ENCODE assay signal across 14 cellular contexts in the genomic region with DNA sequence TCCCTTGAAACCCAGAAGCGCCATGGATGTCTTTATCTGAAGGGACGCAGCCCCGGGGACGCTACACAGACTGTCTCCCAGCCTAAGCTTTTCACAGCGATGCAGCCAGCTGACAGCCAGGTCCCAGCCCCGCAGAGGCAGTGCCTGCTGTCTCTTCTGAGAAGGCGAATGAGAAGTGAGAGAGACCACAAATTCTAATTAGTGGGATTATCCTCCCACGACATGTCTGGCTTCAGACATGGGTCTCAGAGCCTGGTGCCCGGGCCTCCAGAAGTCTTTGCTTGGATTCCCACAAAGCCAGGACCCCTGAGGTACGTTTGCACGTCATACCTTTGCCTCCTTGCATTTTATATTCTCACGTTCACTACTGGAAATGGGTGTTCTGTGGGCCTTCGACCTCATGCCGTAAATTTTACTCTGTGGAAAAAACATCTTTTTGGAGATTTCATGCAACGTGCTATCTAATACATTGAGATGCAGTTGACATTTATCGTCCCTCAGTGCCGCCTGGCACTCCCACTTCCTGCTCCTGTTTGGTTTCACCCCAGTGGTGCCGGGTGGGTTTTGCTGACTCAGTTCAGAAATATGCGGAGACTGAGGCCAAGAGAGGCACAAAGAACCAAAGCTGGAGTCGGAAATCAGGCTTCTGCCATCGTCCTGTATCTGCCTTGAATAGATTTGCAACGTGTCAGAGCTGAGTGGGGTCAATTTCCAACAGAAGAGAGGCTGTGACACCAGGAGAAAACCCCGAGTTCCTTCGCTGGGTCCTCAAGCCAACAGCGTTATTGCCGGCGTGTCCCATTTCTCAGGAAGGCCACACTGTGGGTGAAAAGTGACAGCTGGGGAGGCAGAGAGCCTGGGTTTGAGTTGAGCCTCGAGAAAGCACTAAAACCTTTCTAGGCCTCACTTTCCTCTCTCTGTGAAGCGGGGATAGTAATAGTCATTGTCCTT.
A peak's percentile ranks its signal among the peaks of the same experiment; 100 is the strongest.
DNase-seq lines count a peak whose midpoint lies in the region; ATAC-seq and TF ChIP-seq lines count a peak whose summit lies in the region.
"Had no signal": no experiment of that assay in that cellular context is flagged by ENCODE, and none has a peak within 500 bp of the region (broad histone marks: within the 10 kb centered on the region; RNA-seq: fewer than 3 reads in every experiment).

No MANE protein-coding gene starts in this region.

- H3K27me3 Mint-ChIP-seq in H9 (ENCODE audit: low read depth) (peaks cover 10% of the 10 kb centered on the region), Caco-2 (ENCODE audit: insufficient read depth, unreplicated experiment) (no peaks in the 10 kb centered on the region)
- peaks cover 5% of the 10 kb centered on the region for H3K27me3 Mint-ChIP-seq in activated T-cell treated with anti-CD3 and anti-CD28 coated beads, Interleukin-2, amount 50 U/mL, for 72 hours (ENCODE audit: low read depth)
- H3K27me3 Mint-ChIP-seq: activated naive CD4-positive, alpha-beta T cell treated with anti-CD3 and anti-CD28 coated beads, Interleukin-2, amount 50 U/mL, for 24 hours had no signal

- peaks cover 14 to 17% of the 10 kb centered on the region in 2 experiments for H3K4me1 Mint-ChIP-seq in H9
- peaks cover 7% of the 10 kb centered on the region for H3K4me1 Mint-ChIP-seq in Caco-2 (ENCODE audit: low read depth, unreplicated experiment)
- no peaks in the 10 kb centered on the region for H3K4me1 Mint-ChIP-seq in activated T-cell treated with anti-CD3 and anti-CD28 coated beads, Interleukin-2, amount 50 U/mL, for 72 hours (ENCODE audit: low read depth)
- H3K4me1 Mint-ChIP-seq: activated naive CD4-positive, alpha-beta T cell treated with anti-CD3 and anti-CD28 coated beads, Interleukin-2, amount 50 U/mL, for 24 hours had no signal

- DNase-seq in H9 = peak; percentile 33
- DNase-seq in SK-N-SH = no peak
- peak; percentile 53 for DNase-seq in fibroblast of villous mesenchyme (ENCODE audit: low read depth)
- peak; percentile 50 for DNase-seq in retinal pigment epithelial cell (ENCODE audit: low read depth)
- DNase-seq in stimulated activated CD4-positive, alpha-beta T cell treated with anti-CD3 and anti-CD28 coated beads, Interleukin-2, amount 100 ng/mL, for 24 hours = no peak
- DNase-seq in Caco-2 = no peak
- DNase-seq in activated T-cell treated with anti-CD3 and anti-CD28 coated beads, Interleukin-2, amount 50 U/mL, for 72 hours = no peak
- DNase-seq: activated CD4-positive, alpha-beta T cell treated with anti-CD3 and anti-CD28 coated beads for 48 hours; DMS53; NCI-H345; SHP77; testis had no signal

- H2BK20ac ChIP-seq in H9 (ENCODE audit: low read depth, low read length, poor library complexity, severe bottlenecking) = no peak overlapping the region

- H3K4ac ChIP-seq in H9 (ENCODE audit: low read depth, low read length) = no peak overlapping the region

- no peak for TF ChIP-seq EP300 in SK-N-SH (IDR thresholded peaks at IDR 0.05; ENCODE audit: borderline replicate concordance in 1 of 2, low read depth in 1 of 2, low read length in 1 of 2)

- TF ChIP-seq CTCF in H9 (conservative IDR thresholded peaks at IDR 0.05) = no peak
- no peak for TF ChIP-seq CTCF in SK-N-SH (IDR thresholded peaks at IDR 0.05)
- TF ChIP-seq CTCF in fibroblast of villous mesenchyme (IDR thresholded peaks at IDR 0.05; ENCODE audit: insufficient read depth, low read depth, low read length) = no peak
- no peak for TF ChIP-seq CTCF in retinal pigment epithelial cell (conservative IDR thresholded peaks at IDR 0.05; ENCODE audit: low read depth, low read length)
- no peak for TF ChIP-seq CTCF in Caco-2 (IDR thresholded peaks at IDR 0.05; ENCODE audit: insufficient read depth in 1 of 2, low read depth in 1 of 2, low read length in 1 of 2, severe bottlenecking in 1 of 2, unreplicated experiment in 1 of 2)

- H3K79me2 ChIP-seq in H9 (ENCODE audit: insufficient read depth, low read length) = no peaks in the 10 kb centered on the region
- H3K79me2 ChIP-seq in SK-N-SH (ENCODE audit: insufficient read depth) = no peaks in the 10 kb centered on the region

- H3K18ac ChIP-seq in H9 (ENCODE audit: insufficient read length, low read depth, low read length) = no peak overlapping the region

- no peaks in the 10 kb centered on the region for H3K79me1 ChIP-seq in H9 (ENCODE audit: insufficient read depth, low read depth, low read length, poor library complexity, severe bottlenecking)

- H2BK15ac ChIP-seq in H9 (ENCODE audit: low read depth, low read length) = no peak overlapping the region

- H3K9me3 Mint-ChIP-seq in H9 (peaks cover 0 to 8% of the 10 kb centered on the region in 2 experiments; a peak in 3 of 5 replicates), Caco-2 (ENCODE audit: unreplicated experiment) (peaks cover 19% of the 10 kb centered on the region)
- peaks cover 0 to 2% of the 10 kb centered on the region in 2 donors for H3K9me3 Mint-ChIP-seq in activated T-cell treated with anti-CD3 and anti-CD28 coated beads, Interleukin-2, amount 50 U/mL, for 72 hours
- H3K9me3 Mint-ChIP-seq: activated naive CD4-positive, alpha-beta T cell treated with anti-CD3 and anti-CD28 coated beads, Interleukin-2, amount 50 U/mL, for 24 hours had no signal

- no peaks in the 10 kb centered on the region for H3K4me1 ChIP-seq in H9 (ENCODE audit: insufficient read depth, low read length)
- peaks cover 0 to 14% of the 10 kb centered on the region in 2 experiments; a peak in 1 of 4 replicates for H3K4me1 ChIP-seq in SK-N-SH (ENCODE audit: control insufficient read depth in 1 of 2, insufficient read depth in 2 of 2, low read depth in 1 of 2, low read length in 1 of 2)
- H3K4me1 ChIP-seq in Caco-2 = no peaks in the 10 kb centered on the region
- H3K4me1 ChIP-seq: testis had no signal

- POLR2A ChIA-PET in SK-N-SH (lab: Yijun Ruan, JAX) = no interaction called here
- POLR2A ChIA-PET in Caco-2 (lab: Charles Lee) = no interaction called here

- H3K9me3 ChIP-seq in H9 (ENCODE audit: control insufficient read depth, low read depth, low read length) (no peaks in the 10 kb centered on the region), SK-N-SH (no peaks in the 10 kb centered on the region), Caco-2 (no peaks in the 10 kb centered on the region)
- H3K9me3 ChIP-seq: testis had no signal

- H3K36me3 Mint-ChIP-seq in H9 (ENCODE audit: insufficient read depth in 1 of 3, low read depth in 3 of 3) = peaks cover 0 to 9% (median 0%) of the 10 kb centered on the region in 3 experiments; a peak in 2 of 7 replicates
- no peaks in the 10 kb centered on the region for H3K36me3 Mint-ChIP-seq in Caco-2 (ENCODE audit: insufficient read depth, unreplicated experiment)
- H3K36me3 Mint-ChIP-seq in activated T-cell treated with anti-CD3 and anti-CD28 coated beads, Interleukin-2, amount 50 U/mL, for 72 hours (ENCODE audit: insufficient read depth in 2 of 2) = no peaks in the 10 kb centered on the region
- H3K36me3 Mint-ChIP-seq: activated naive CD4-positive, alpha-beta T cell treated with anti-CD3 and anti-CD28 coated beads, Interleukin-2, amount 50 U/mL, for 24 hours had no signal

- no peaks in the 10 kb centered on the region for H3F3A ChIP-seq in SK-N-SH (replicated peaks; ENCODE audit: insufficient read depth)

- H3K27me3 ChIP-seq in H9 (ENCODE audit: insufficient read depth, low read length) = no peaks in the 10 kb centered on the region
- H3K27me3 ChIP-seq in SK-N-SH (ENCODE audit: insufficient read depth) = peaks cover 5% of the 10 kb centered on the region; the same call in 1 of the 2 replicates
- no peaks in the 10 kb centered on the region for H3K27me3 ChIP-seq in Caco-2 (replicated peaks; ENCODE audit: control insufficient read depth, insufficient read depth, low read length)
- H3K27me3 ChIP-seq: testis had no signal

- H3K4me3 ChIP-seq in SK-N-SH (ENCODE audit: low read depth in 2 of 2, low read length in 1 of 2) (no peak overlapping the region), fibroblast of villous mesenchyme (ENCODE audit: low read depth, low read length) (no peak overlapping the region), retinal pigment epithelial cell (ENCODE audit: low read length) (no peak overlapping the region), Caco-2 (ENCODE audit: low read depth, low read length) (no peak overlapping the region)
- H3K4me3 ChIP-seq: testis had no signal

- BruUV-seq in Caco-2 (replicated peaks; lab: Mats Ljungman, UMichigan) = no TSS peak

- H4K91ac ChIP-seq in H9 (ENCODE audit: insufficient read length, low read depth, low read length) = no peak overlapping the region

- H3K9me2 ChIP-seq in SK-N-SH = no peaks in the 10 kb centered on the region

- H4K8ac ChIP-seq in H9 (replicated peaks; ENCODE audit: insufficient read length, low read depth, low read length) = no peak overlapping the region

- H3K27ac ChIP-seq in H9 (ENCODE audit: insufficient read length, low read depth, low read length) = no peak overlapping the region
- H3K27ac ChIP-seq in SK-N-SH (ENCODE audit: low read depth in 2 of 2, low read length in 1 of 2) = no peak overlapping the region
- H3K27ac ChIP-seq: testis had no signal

- H2BK12ac ChIP-seq in H9 (ENCODE audit: insufficient read length, low read depth, low read length) = no peak overlapping the region

- H3K4me2 ChIP-seq in H9 (ENCODE audit: insufficient read depth, insufficient read length, low read length) (no peak overlapping the region), SK-N-SH (peak overlapping the region; percentile 59)

- intact Hi-C loops in Caco-2 (cut with micrococcal nuclease; ENCODE audit: unreplicated experiment) = no loop called here

- CTCF ChIA-PET in SK-N-SH (lab: Yijun Ruan, JAX) = interaction anchor here (1.1 kb wide), 1 partner anchor 234 kb away, joined by 3 read pairs; no protein-coding TSS in a partner anchor
- CTCF ChIA-PET in Caco-2 (lab: Charles Lee) = interaction anchor here (0.6 kb wide), 1 partner anchor 534 kb away, joined by 3 read pairs; no protein-coding TSS in a partner anchor

- no peak for ATAC-seq in HG02642 (IDR thresholded peaks at IDR 0.05; ENCODE audit: poor library complexity, unreplicated experiment)
- no peak for ATAC-seq in activated T-cell treated with anti-CD3 and anti-CD28 coated beads, Interleukin-2, amount 50 U/mL, for 72 hours (replicated peaks in 1 of 2)

- H3K36me3 ChIP-seq in SK-N-SH (replicated peaks in 1 of 2; ENCODE audit: control insufficient read depth in 1 of 2, insufficient read depth in 2 of 2, low read length in 1 of 2) (no peaks in the 10 kb centered on the region), Caco-2 (ENCODE audit: control insufficient read depth, insufficient read depth, low read length) (no peaks in the 10 kb centered on the region)

- H3K56ac ChIP-seq in H9 (ENCODE audit: insufficient read length, low read depth, low read length) = no peak overlapping the region

- H3K14ac ChIP-seq in H9 (ENCODE audit: insufficient read depth, low read length) = no peak overlapping the region; the same call in 1 of the 2 replicates

- H2AFZ ChIP-seq in H9 (ENCODE audit: low read length) (no peak overlapping the region), SK-N-SH (ENCODE audit: low read depth) (peak overlapping the region; percentile 35; the same call in 1 of the 2 replicates)

- no peak overlapping the region for H4K5ac ChIP-seq in H9 (ENCODE audit: insufficient read length, low read depth, low read length)

- H3K9ac ChIP-seq in H9 (ENCODE audit: extremely low read depth, insufficient read length, low read length) (no peak overlapping the region), SK-N-SH (no peak overlapping the region)

- peaks cover 2% of the 10 kb centered on the region for H4K20me1 ChIP-seq in H9 (ENCODE audit: control insufficient read depth, insufficient read depth, insufficient read length)
- no peaks in the 10 kb centered on the region for H4K20me1 ChIP-seq in SK-N-SH (ENCODE audit: insufficient read depth)

- no peaks in the 10 kb centered on the region for H3K23me2 ChIP-seq in H9 (ENCODE audit: insufficient read length, low read depth, low read length, poor library complexity, severe bottlenecking)

- no CpG with 5 or more reads among the region's 29 CpGs for WGBS in H9 (ENCODE audit: extremely low coverage, insufficient read length, low lambda C conversion rate)
- 24% methylated on average over 28 of the region's 29 CpGs for WGBS in SK-N-SH (ENCODE audit: low lambda C conversion rate)

- H2AK5ac ChIP-seq in H9 (ENCODE audit: insufficient read length, low read length) = no peak overlapping the region

- TF ChIP-seq RAD21 in SK-N-SH (IDR thresholded peaks at IDR 0.05; ENCODE audit: low read length) = no peak

- H3K4me3 Mint-ChIP-seq in H9 (no peak overlapping the region), Caco-2 (ENCODE audit: unreplicated experiment) (no peak overlapping the region)
- no peak overlapping the region for H3K4me3 Mint-ChIP-seq in activated T-cell treated with anti-CD3 and anti-CD28 coated beads, Interleukin-2, amount 50 U/mL, for 72 hours
- H3K4me3 Mint-ChIP-seq: activated naive CD4-positive, alpha-beta T cell treated with anti-CD3 and anti-CD28 coated beads, Interleukin-2, amount 50 U/mL, for 24 hours had no signal

- H3T11ph ChIP-seq in H9 (ENCODE audit: low read length) = no peak overlapping the region

- H2BK120ac ChIP-seq in H9 (ENCODE audit: low read depth, low read length, poor library complexity, severe bottlenecking) = no peak overlapping the region

- H3K27ac Mint-ChIP-seq in H9 (no peak overlapping the region; a peak in 1 of 7 replicates), Caco-2 (ENCODE audit: unreplicated experiment) (no peak overlapping the region)
- H3K27ac Mint-ChIP-seq in activated T-cell treated with anti-CD3 and anti-CD28 coated beads, Interleukin-2, amount 50 U/mL, for 72 hours = no peak overlapping the region
- H3K27ac Mint-ChIP-seq: activated naive CD4-positive, alpha-beta T cell treated with anti-CD3 and anti-CD28 coated beads, Interleukin-2, amount 50 U/mL, for 24 hours had no signal

- no peak overlapping the region for H2BK5ac ChIP-seq in H9 (ENCODE audit: insufficient read length, low read length)

- no peak overlapping the region for H3K23ac ChIP-seq in H9 (ENCODE audit: insufficient read length, low read depth, low read length)

Comparison
In these comparisons a context has a peak if more than half of its experiments do, and no peak if none do; other contexts are left out.
1. DNase-seq: peak in H9 (single experiment), fibroblast of villous mesenchyme (single experiment) and retinal pigment epithelial cell (single experiment); none in SK-N-SH (single experiment), stimulated activated CD4-positive, alpha-beta T cell treated with anti-CD3 and anti-CD28 coated beads, Interleukin-2, amount 100 ng/mL, for 24 hours (0 of 2), Caco-2 (0 of 2) and activated T-cell treated with anti-CD3 and anti-CD28 coated beads, Interleukin-2, amount 50 U/mL, for 72 hours (0 of 2).